19 cellular contexts compared by ENCODE assay signal in genomic region chr12:77796775-77797174, GRCh38. TPM values are rescaled to one million over a fixed set of nuclear protein-coding genes. Genes with fewer than 3 reads are reported as not detected.
DNase-seq lines count a peak whose midpoint lies in the region; ATAC-seq and TF ChIP-seq lines count a peak whose summit lies in the region.
"Had no signal": no experiment of that assay in that cellular context is flagged by ENCODE, and none has a peak within 500 bp of the region (broad histone marks: within the 10 kb centered on the region; RNA-seq: fewer than 3 reads in every experiment).

No MANE protein-coding gene starts in this region.

- no peak overlapping the region for H3K56ac ChIP-seq in H9 (ENCODE audit: insufficient read length, low read depth, low read length)

- TF ChIP-seq CTCF in fibroblast of pulmonary artery (IDR thresholded peaks at IDR 0.05; ENCODE audit: low read length, missing control alignments) (no peak), H9 (conservative IDR thresholded peaks at IDR 0.05) (no peak)

- no peak overlapping the region for H2BK20ac ChIP-seq in H9 (ENCODE audit: low read depth, low read length, poor library complexity, severe bottlenecking)

- H3K9me3 Mint-ChIP-seq in H9 = no peaks in the 10 kb centered on the region; a peak in 1 of 5 replicates

- no peak overlapping the region for H2AFZ ChIP-seq in H9 (ENCODE audit: low read length)
- H2AFZ ChIP-seq: parathyroid adenoma had no signal

- H2BK5ac ChIP-seq in H9 (ENCODE audit: insufficient read length, low read length) = no peak overlapping the region

- no peak overlapping the region for H3K23ac ChIP-seq in H9 (ENCODE audit: insufficient read length, low read depth, low read length)

- no peak overlapping the region for H3K9ac ChIP-seq in H9 (ENCODE audit: extremely low read depth, insufficient read length, low read length)
- H3K9ac ChIP-seq: parathyroid adenoma had no signal

- no peaks in the 10 kb centered on the region for H3K27me3 Mint-ChIP-seq in H9 (ENCODE audit: low read depth)
- H3K27me3 Mint-ChIP-seq: activated naive CD8-positive, alpha-beta T cell; CD4-positive, alpha-beta memory T cell; stimulated activated memory B cell treated with anti-CD40 and anti-IgM and Interleukin-4, amounts not matched to agents 10 μg/mL and 1 μg/mL and 100 μg/mL, for 72 hours had no signal

- no peak overlapping the region for H3T11ph ChIP-seq in H9 (ENCODE audit: low read length)

- no peaks in the 10 kb centered on the region for H3K27me3 ChIP-seq in H9 (ENCODE audit: insufficient read depth, low read length)
- H3K27me3 ChIP-seq in H7 (ENCODE audit: control insufficient read depth, insufficient read depth, low read length) = no peaks in the 10 kb centered on the region

- H3K18ac ChIP-seq in H9 (ENCODE audit: insufficient read length, low read depth, low read length) = no peak overlapping the region

- no peak overlapping the region for H2AK5ac ChIP-seq in H9 (ENCODE audit: insufficient read length, low read length)

- no peak overlapping the region for H4K8ac ChIP-seq in H9 (replicated peaks; ENCODE audit: insufficient read length, low read depth, low read length)

- H3K4me1 ChIP-seq in H9 (ENCODE audit: insufficient read depth, low read length) = no peaks in the 10 kb centered on the region
- H3K4me1 ChIP-seq: parathyroid adenoma had no signal

- no peak overlapping the region for H4K5ac ChIP-seq in H9 (ENCODE audit: insufficient read length, low read depth, low read length)

- H2BK12ac ChIP-seq in H9 (ENCODE audit: insufficient read length, low read depth, low read length) = no peak overlapping the region

- WGBS in H9 (ENCODE audit: extremely low coverage, insufficient read length, low lambda C conversion rate) = no CpG with 5 or more reads among the region's 1 CpG

- H3K9me3 ChIP-seq in H9 (ENCODE audit: control insufficient read depth, low read depth, low read length) = no peaks in the 10 kb centered on the region

- no peaks in the 10 kb centered on the region for H4K20me1 ChIP-seq in H9 (ENCODE audit: control insufficient read depth, insufficient read depth, insufficient read length)

- no peak overlapping the region for H3K4me2 ChIP-seq in H9 (ENCODE audit: insufficient read depth, insufficient read length, low read length)

- ATAC-seq in left lobe of liver = no peak
- ATAC-seq: stimulated activated memory B cell treated with anti-CD40 and anti-IgM and Interleukin-4, amounts not matched to agents 10 μg/mL and 1 μg/mL and 100 μg/mL, for 72 hours had no signal

- H3K36me3 Mint-ChIP-seq in H9 (ENCODE audit: insufficient read depth in 1 of 3, low read depth in 3 of 3) = no peaks in the 10 kb centered on the region; a peak in 1 of 7 replicates
- H3K36me3 Mint-ChIP-seq: activated naive CD8-positive, alpha-beta T cell; CD4-positive, alpha-beta memory T cell; stimulated activated memory B cell treated with anti-CD40 and anti-IgM and Interleukin-4, amounts not matched to agents 10 μg/mL and 1 μg/mL and 100 μg/mL, for 72 hours had no signal

- H3K27ac Mint-ChIP-seq in H9 = no peak overlapping the region
- H3K27ac Mint-ChIP-seq: activated naive CD8-positive, alpha-beta T cell; CD4-positive, alpha-beta memory T cell; stimulated activated memory B cell treated with anti-CD40 and anti-IgM and Interleukin-4, amounts not matched to agents 10 μg/mL and 1 μg/mL and 100 μg/mL, for 72 hours had no signal

- no peak overlapping the region for H3K27ac ChIP-seq in H9 (ENCODE audit: insufficient read length, low read depth, low read length)
- H3K27ac ChIP-seq: parathyroid adenoma had no signal

- no peak overlapping the region for H4K91ac ChIP-seq in H9 (ENCODE audit: insufficient read length, low read depth, low read length)

- no peaks in the 10 kb centered on the region for H3K23me2 ChIP-seq in H9 (ENCODE audit: insufficient read length, low read depth, low read length, poor library complexity, severe bottlenecking)

- no peaks in the 10 kb centered on the region for H3K4me1 Mint-ChIP-seq in H9
- H3K4me1 Mint-ChIP-seq: CD4-positive, alpha-beta memory T cell; stimulated activated memory B cell treated with anti-CD40 and anti-IgM and Interleukin-4, amounts not matched to agents 10 μg/mL and 1 μg/mL and 100 μg/mL, for 72 hours had no signal

- DNase-seq in HCEC 1CT = peak; percentile 54
- peak; percentile 74 for DNase-seq in amniotic epithelial cell (ENCODE audit: low read depth)
- peak; percentile 55 for DNase-seq in fibroblast of pulmonary artery (ENCODE audit: low read depth)
- peak; percentile 25 for DNase-seq in stromal cell of bone marrow (ENCODE audit: low read depth)
- no peak for DNase-seq in H9
- DNase-seq in left lobe of liver (ENCODE audit: low spot score) = no peak
- DNase-seq in H7 = no peak
- DNase-seq in NCI-H187 (lab: John Stamatoyannopoulos, UW) = no peak
- DNase-seq: activated CD4-positive, alpha-beta T cell treated with anti-CD3 and anti-CD28 coated beads, Interleukin-2, amount 50 U/mL, for 4 hours; activated T-cell treated with anti-CD3 and anti-CD28 coated beads, Interleukin-2, amount 50 U/mL, for 1 hour; CD4-positive, alpha-beta memory T cell; cerebellar nuclear complex; NCI-H1417 treated with DMSO at 0.1 percent for 48 hours; NCI-H2227 treated with DMSO at 0.1 percent for 48 hours; SIG-M5; T-helper 9 cell had no signal

- no peak overlapping the region for H3K4ac ChIP-seq in H9 (ENCODE audit: low read depth, low read length)

- H3K14ac ChIP-seq in H9 (ENCODE audit: insufficient read depth, low read length) = no peak overlapping the region

- H3K79me1 ChIP-seq in H9 (ENCODE audit: insufficient read depth, low read depth, low read length, poor library complexity, severe bottlenecking) = no peaks in the 10 kb centered on the region

- no peak overlapping the region for H3K4me3 ChIP-seq in fibroblast of pulmonary artery (replicated peaks; ENCODE audit: low read depth, low read length)
- no peak overlapping the region for H3K4me3 ChIP-seq in H7 (ENCODE audit: insufficient read depth, low read depth, low read length)

- H2BK15ac ChIP-seq in H9 (ENCODE audit: low read depth, low read length) = no peak overlapping the region

- no peaks in the 10 kb centered on the region for H3K79me2 ChIP-seq in H9 (ENCODE audit: insufficient read depth, low read length)
- H3K79me2 ChIP-seq: parathyroid adenoma had no signal

- H3K36me3 ChIP-seq in H7 (replicated peaks; ENCODE audit: control insufficient read depth, insufficient read depth, low read length) = no peaks in the 10 kb centered on the region

- H2BK120ac ChIP-seq in H9 (ENCODE audit: low read depth, low read length, poor library complexity, severe bottlenecking) = no peak overlapping the region

- H3K4me3 Mint-ChIP-seq in H9 = no peak overlapping the region
- H3K4me3 Mint-ChIP-seq: activated naive CD8-positive, alpha-beta T cell; CD4-positive, alpha-beta memory T cell; stimulated activated memory B cell treated with anti-CD40 and anti-IgM and Interleukin-4, amounts not matched to agents 10 μg/mL and 1 μg/mL and 100 μg/mL, for 72 hours had no signal

RNA-seq across cellular contexts. Expression of gene NAV3, which starts 33.9 kb away (rescaled TPM):
- total RNA-seq in H9 (2021) (0.81 and 3.0 TPM in 2 replicates), left lobe of liver (0.48 TPM)
- 0.14 and 4.2 TPM in 2 replicates for total RNA-seq in H7 (2014; rRNA removed; shearing (Covaris generic))
- total RNA-seq: CD4-positive, alpha-beta memory T cell had no signal

Comparison
In these comparisons a context has a peak if more than half of its experiments do, and no peak if none do; other contexts are left out.
1. DNase-seq: peak in HCEC 1CT (single experiment), amniotic epithelial cell (single experiment), fibroblast of pulmonary artery (single experiment) and stromal cell of bone marrow (single experiment); none in H9 (single experiment), left lobe of liver (single experiment), H7 (single experiment) and NCI-H187 (0 of 2).